In the genomic region with DNA sequence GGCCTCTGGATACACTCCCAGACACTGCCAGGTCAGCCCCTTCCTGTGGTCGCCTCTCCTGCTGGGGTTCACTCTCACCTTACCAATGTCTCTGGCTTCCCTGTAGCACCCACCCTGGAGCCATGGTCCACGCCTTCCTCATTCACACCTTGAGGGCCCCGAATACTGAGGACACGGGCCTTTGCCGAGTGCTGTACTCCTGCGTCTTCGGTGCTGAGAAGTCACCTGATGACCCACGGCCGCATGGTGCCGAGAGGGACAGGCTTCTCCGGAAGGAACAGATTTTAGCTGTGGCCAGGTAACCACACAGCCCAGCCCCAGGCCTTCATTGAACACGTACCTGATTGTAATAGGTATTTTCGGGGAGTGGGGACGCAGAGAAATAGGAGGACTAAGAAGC, we compare ENCODE assay signal across 15 cellular contexts. TPM values are rescaled to one million over a fixed set of nuclear protein-coding genes. Genes with fewer than 3 reads are reported as not detected.
DNase-seq lines count a peak whose midpoint lies in the region; ATAC-seq and TF ChIP-seq lines count a peak whose summit lies in the region.
"Had no signal": no experiment of that assay in that cellular context is flagged by ENCODE, and none has a peak within 500 bp of the region (broad histone marks: within the 10 kb centered on the region; RNA-seq: fewer than 3 reads in every experiment).

No MANE protein-coding gene starts in this region.

- no peaks in the 10 kb centered on the region for H3K9me3 Mint-ChIP-seq in activated CD4-positive, alpha-beta T cell treated with anti-CD3 and anti-CD28 coated beads, Interleukin-2, amount 10 ng/mL, durations not matched to agents 24 days and 14 days
- H3K9me3 Mint-ChIP-seq in brain (no peaks in the 10 kb centered on the region), progenitor cell of endocrine pancreas (ENCODE audit: low read depth) (no peaks in the 10 kb centered on the region)

- peaks cover 20% of the 10 kb centered on the region for H3K4me1 Mint-ChIP-seq in activated CD4-positive, alpha-beta T cell treated with anti-CD3 and anti-CD28 coated beads, Interleukin-2, amount 10 ng/mL, durations not matched to agents 24 days and 14 days
- H3K4me1 Mint-ChIP-seq in brain (peaks cover 35% of the 10 kb centered on the region), progenitor cell of endocrine pancreas (ENCODE audit: low read depth) (peaks cover 12% of the 10 kb centered on the region)

- intact Hi-C loops in activated CD4-positive, alpha-beta T cell treated with anti-CD3 and anti-CD28 coated beads, Interleukin-2, amount 10 ng/mL, durations not matched to agents 24 days and 14 days (cut with micrococcal nuclease), result loop anchor here (5.0 kb wide), 1 partner anchor 70 kb away; no protein-coding TSS in a partner anchor
- intact Hi-C loops in left cardiac atrium (cut with DNase I), result loop anchor here in 1 of 2 donors (5.0 kb wide), 1 partner anchor 40 kb away; a partner anchor contains a TSS

- no peak for DNase-seq in activated CD4-positive, alpha-beta T cell treated with anti-CD3 and anti-CD28 coated beads, Interleukin-2, amount 10 ng/mL, durations not matched to agents 24 days and 14 days
- DNase-seq in activated CD4-positive, alpha-beta T cell treated with anti-CD3 and anti-CD28 coated beads, Interleukin-2, amount 50 U/mL, for 4 hours, result no peak
- DNase-seq in LNCaP clone FGC (ENCODE audit: low read depth) (no peak), progenitor cell of endocrine pancreas (ENCODE audit: low spot score, unreplicated experiment) (no peak), left cardiac atrium (no peak)
- DNase-seq: amygdala, dermis blood vessel endothelial cell, lower lobe of right lung, NCI-H1048, SW 1271, trophoblast cell had no signal

- ATAC-seq in GM21786 (IDR thresholded peaks at IDR 0.05; ENCODE audit: unreplicated experiment) (no peak), left cardiac atrium (no peak), GM19467 (IDR thresholded peaks at IDR 0.05; ENCODE audit: unreplicated experiment) (no peak)
- ATAC-seq: lower lobe of right lung had no signal

- peak overlapping the region; percentile 59; the same call in 1 of the 2 replicates for H3K4me3 ChIP-seq in LNCaP clone FGC (ENCODE audit: low read depth, low read length)
- H3K4me3 ChIP-seq: ovary had no signal

- peaks cover 12% of the 10 kb centered on the region for H3K36me3 Mint-ChIP-seq in activated CD4-positive, alpha-beta T cell treated with anti-CD3 and anti-CD28 coated beads, Interleukin-2, amount 10 ng/mL, durations not matched to agents 24 days and 14 days (ENCODE audit: low read depth)
- H3K36me3 Mint-ChIP-seq in brain (peaks cover 8% of the 10 kb centered on the region), progenitor cell of endocrine pancreas (ENCODE audit: insufficient read depth) (peaks cover 3% of the 10 kb centered on the region)

- H3K4me3 Mint-ChIP-seq in activated CD4-positive, alpha-beta T cell treated with anti-CD3 and anti-CD28 coated beads, Interleukin-2, amount 10 ng/mL, durations not matched to agents 24 days and 14 days, result peak overlapping the region; percentile 94
- H3K4me3 Mint-ChIP-seq in brain (peak overlapping the region; percentile 84 to 95 (median 91)), progenitor cell of endocrine pancreas (ENCODE audit: low read depth) (peak overlapping the region; percentile 85)

- no peaks in the 10 kb centered on the region for H3K27me3 Mint-ChIP-seq in activated CD4-positive, alpha-beta T cell treated with anti-CD3 and anti-CD28 coated beads, Interleukin-2, amount 10 ng/mL, durations not matched to agents 24 days and 14 days
- H3K27me3 Mint-ChIP-seq in brain, result no peaks in the 10 kb centered on the region
- no peaks in the 10 kb centered on the region for H3K27me3 Mint-ChIP-seq in progenitor cell of endocrine pancreas

- H3K27ac Mint-ChIP-seq in activated CD4-positive, alpha-beta T cell treated with anti-CD3 and anti-CD28 coated beads, Interleukin-2, amount 10 ng/mL, durations not matched to agents 24 days and 14 days, result peak overlapping the region; percentile 94
- H3K27ac Mint-ChIP-seq in brain, result peak overlapping the region; percentile 95 to 99 (median 99)
- H3K27ac Mint-ChIP-seq in progenitor cell of endocrine pancreas, result peak overlapping the region; percentile 24

- no peak for TF ChIP-seq CTCF in LNCaP clone FGC (IDR thresholded peaks at IDR 0.05; ENCODE audit: control insufficient read depth, extremely low read depth, insufficient read depth)
- no peak for TF ChIP-seq CTCF in brain (conservative IDR thresholded peaks at IDR 0.05)
- TF ChIP-seq CTCF in progenitor cell of endocrine pancreas (IDR thresholded peaks at IDR 0.05; ENCODE audit: unreplicated experiment), result no peak

RNA-seq across cellular contexts. Expression of a gene that starts 1.6 kb away (rescaled TPM):
- 13.0 and 13.5 TPM in 2 replicates for total RNA-seq in activated CD4-positive, alpha-beta T cell treated with anti-CD3 and anti-CD28 coated beads, Interleukin-2, amount 10 ng/mL, durations not matched to agents 24 days and 14 days
- polyA plus RNA-seq in brain (ENCODE audit: insufficient read depth, low read depth, low replicate concordance), result 15.1 TPM
- total RNA-seq in progenitor cell of endocrine pancreas (12.3 and 13.2 TPM in 2 replicates), left cardiac atrium (10 to 100 TPM; 11.8 to 14.7 TPM)

RNA-seq across cellular contexts. Expression of a gene that starts 24.6 kb away (rescaled TPM):
- total RNA-seq in activated CD4-positive, alpha-beta T cell treated with anti-CD3 and anti-CD28 coated beads, Interleukin-2, amount 10 ng/mL, durations not matched to agents 24 days and 14 days, result 39.3 and 40.2 TPM in 2 replicates
- 20.6 TPM for polyA plus RNA-seq in brain (ENCODE audit: insufficient read depth, low read depth, low replicate concordance)
- total RNA-seq in progenitor cell of endocrine pancreas (42.2 and 43.8 TPM in 2 replicates), left cardiac atrium (10 to 100 TPM; 28.9 to 31.1 TPM)

RNA-seq across cellular contexts. Expression of a gene that starts 25.9 kb away (rescaled TPM):
- total RNA-seq in activated CD4-positive, alpha-beta T cell treated with anti-CD3 and anti-CD28 coated beads, Interleukin-2, amount 10 ng/mL, durations not matched to agents 24 days and 14 days, result 70.7 and 75.5 TPM in 2 replicates
- polyA plus RNA-seq in brain (ENCODE audit: insufficient read depth, low read depth, low replicate concordance), result 139 TPM
- total RNA-seq in progenitor cell of endocrine pancreas (36.7 and 37.6 TPM in 2 replicates), left cardiac atrium (10 to 100 TPM; 13.8 to 16.6 TPM)

RNA-seq across cellular contexts. Expression of a gene that starts 35.5 kb away (rescaled TPM):
- 72.8 and 74.4 TPM in 2 replicates for total RNA-seq in activated CD4-positive, alpha-beta T cell treated with anti-CD3 and anti-CD28 coated beads, Interleukin-2, amount 10 ng/mL, durations not matched to agents 24 days and 14 days
- polyA plus RNA-seq in brain (ENCODE audit: insufficient read depth, low read depth, low replicate concordance), result 122 TPM
- total RNA-seq in progenitor cell of endocrine pancreas (49.6 and 53.8 TPM in 2 replicates), left cardiac atrium (10 to 100 TPM; 70.8 to 93.6 TPM)

RNA-seq across cellular contexts. Expression of a gene that starts 40.7 kb away (rescaled TPM):
- not detected in 2 replicates for total RNA-seq in activated CD4-positive, alpha-beta T cell treated with anti-CD3 and anti-CD28 coated beads, Interleukin-2, amount 10 ng/mL, durations not matched to agents 24 days and 14 days
- 1.0 TPM for polyA plus RNA-seq in brain (ENCODE audit: insufficient read depth, low read depth, low replicate concordance)
- 1.7 and 1.9 TPM in 2 replicates for total RNA-seq in progenitor cell of endocrine pancreas
- total RNA-seq in left cardiac atrium, result not detected
- total RNA-seq: dermis blood vessel endothelial cell had no signal

Comparison
In these comparisons a context has a peak if more than half of its experiments do, and no peak if none do; other contexts are left out.
1. H3K27ac Mint-ChIP-seq: peak in every context shown above with its lines; median percentile 99 in brain; 94 in activated CD4-positive, alpha-beta T cell treated with anti-CD3 and anti-CD28 coated beads, Interleukin-2, amount 10 ng/mL, durations not matched to agents 24 days and 14 days; 24 in progenitor cell of endocrine pancreas.